Comparison of ENCODE assay signal across 15 cellular contexts in the genomic region with DNA sequence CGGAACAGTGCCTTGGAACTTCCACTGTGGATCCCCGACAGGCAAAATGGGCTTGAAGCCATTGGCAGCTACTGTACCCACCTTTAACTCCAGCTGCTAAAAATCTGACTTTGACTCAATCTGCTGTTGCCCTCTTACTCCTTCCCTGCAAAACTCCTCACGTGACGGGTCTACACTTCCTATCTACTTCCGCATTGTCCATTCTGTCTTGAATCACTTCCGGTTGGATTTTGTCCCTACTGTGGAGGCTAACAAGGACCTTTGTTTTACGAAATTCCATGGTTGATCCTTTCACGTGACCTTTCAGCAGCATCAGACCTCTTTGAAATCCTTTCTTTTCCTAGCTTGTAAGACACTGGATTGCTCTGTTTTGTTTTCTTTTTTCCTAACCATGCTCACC.
"Had no signal": no experiment of that assay in that cellular context is flagged by ENCODE, and none has a peak within 500 bp of the region (broad histone marks: within the 10 kb centered on the region; RNA-seq: fewer than 3 reads in every experiment).

No MANE protein-coding gene starts in this region.

- ATAC-seq: SK-N-SH treated with all-trans-retinoic acid at 6 μM for 48 hours had no signal

- DNase-seq: KBM-7; NCI-H1092 treated with DMSO at 0.1 percent for 48 hours; NCI-H1436; NCI-H1694; NCI-H187 treated with DMSO at 0.1 percent for 48 hours; NCI-H2029 treated with DMSO at 0.1 percent for 48 hours; NCI-H446 treated with DMSO at 0.1 percent for 48 hours; NCI-H510A treated with DMSO at 0.1 percent for 48 hours; NCI-H526; NCI-H82; NK-92 treated with Interleukin-12 subunit alpha and Interleukin-12 subunit beta, amount 100 ng/mL, for 24 hours; Right ventricle myocardium superior; T-helper 1 cell had no signal

- FAIRE-seq: RCC 7860 had no signal
